In genomic region chr7:5253529-5253928, GRCh38 we compare ENCODE assay signal across 6 cellular contexts. TPM values are rescaled to one million over a fixed set of nuclear protein-coding genes. Genes with fewer than 3 reads are reported as not detected.
A peak's percentile ranks its signal among the peaks of the same experiment; 100 is the strongest.
DNase-seq lines count a peak whose midpoint lies in the region; ATAC-seq and TF ChIP-seq lines count a peak whose summit lies in the region.
"Not testable (repeated sequence)": the region's sequence is repeated elsewhere in the genome, so short reads cannot be mapped to it uniquely, and the experiment has no call there.

No MANE protein-coding gene starts in this region.

- not testable (repeated sequence) for H3K9ac ChIP-seq in endodermal cell (ENCODE audit: extremely low read depth, low read length, poor library complexity, severe bottlenecking)

- H3K4me1 ChIP-seq in endodermal cell (ENCODE audit: control insufficient read depth, insufficient read depth, low read length): not testable (repeated sequence)

- H3K9me3 ChIP-seq in endodermal cell (ENCODE audit: control insufficient read depth, low read length): not testable (repeated sequence)

- H3K4me3 Mint-ChIP-seq in WTC11, endodermal cell, neural crest cell: not testable (repeated sequence)
- peak overlapping the region in 1 of 3 experiments; percentile 7 for H3K4me3 Mint-ChIP-seq in nephron

- not testable (repeated sequence) for H3K36me3 ChIP-seq in endodermal cell (ENCODE audit: control insufficient read depth, insufficient read depth, low read length)

- not testable (repeated sequence) for DNase-seq in WTC11 (ENCODE audit: low spot score); endodermal cell; neural crest cell (ENCODE audit: low read depth, low spot score)
- DNase-seq in occipital lobe (lab: John Stamatoyannopoulos, UW) (peak; percentile 17), superior temporal gyrus (ENCODE audit: extremely low spot score) (peak; percentile 26)

- 0 out of 2 replicates have a peak overlapping the region, but pooled peaks have one; percentile 33 for H3K27ac Mint-ChIP-seq in WTC11
- H3K27ac Mint-ChIP-seq in endodermal cell: peak overlapping the region; percentile 55
- H3K27ac Mint-ChIP-seq in nephron: peak overlapping the region; percentile 8 to 58 (median 42)
- H3K27ac Mint-ChIP-seq in neural crest cell (ENCODE audit: unreplicated experiment): peak overlapping the region; percentile 20

- TF ChIP-seq CTCF in WTC11 (IDR thresholded peaks at IDR 0.05); endodermal cell (conservative IDR thresholded peaks at IDR 0.05); nephron (IDR thresholded peaks at IDR 0.05; ENCODE audit: unreplicated experiment in 3 of 3); neural crest cell (conservative IDR thresholded peaks at IDR 0.05): not testable (repeated sequence)

- H3K27me3 Mint-ChIP-seq in WTC11 (ENCODE audit: low read depth); endodermal cell (ENCODE audit: insufficient read depth); neural crest cell (ENCODE audit: low read depth): not testable (repeated sequence)
- peaks cover 38% of the 10 kb centered on the region for H3K27me3 Mint-ChIP-seq in nephron (ENCODE audit: low read depth)

- H3K27me3 ChIP-seq in endodermal cell (ENCODE audit: control insufficient read depth, insufficient read depth, low read length, poor library complexity, severe bottlenecking): not testable (repeated sequence)

- H3K36me3 Mint-ChIP-seq in WTC11; endodermal cell (ENCODE audit: low read depth); nephron (ENCODE audit: low read depth); neural crest cell (ENCODE audit: low read depth): not testable (repeated sequence)

- H3K9me3 Mint-ChIP-seq in WTC11, endodermal cell, nephron, neural crest cell: not testable (repeated sequence)

- POLR2A ChIA-PET in WTC11 (lab: Charles Lee): interaction anchor here (0.8 kb wide), 1 partner anchor 214 kb away, joined by 3 read pairs; no protein-coding TSS in a partner anchor

- H3K4me1 Mint-ChIP-seq in WTC11 (peaks cover 13% of the 10 kb centered on the region), endodermal cell (peaks cover 10% of the 10 kb centered on the region), nephron (peaks cover 15% of the 10 kb centered on the region)
- H3K4me1 Mint-ChIP-seq in neural crest cell: not testable (repeated sequence)

- CTCF ChIA-PET in WTC11 (lab: Charles Lee): interaction anchor here (0.9 to 4.9 kb wide), 3 partner anchors 12 to 112 kb away, joined by 3 to 35 read pairs (median 14); no protein-coding TSS in a partner anchor

- not testable (repeated sequence) for H3K27ac ChIP-seq in endodermal cell (ENCODE audit: low read depth, low read length)

- peak; percentile 30 for ATAC-seq in WTC11

- H3K4me3 ChIP-seq in endodermal cell (ENCODE audit: low read length): not testable (repeated sequence)

- 68 to 71% methylated on average over 8 to 14 of the region's 14 CpGs for WGBS in endodermal cell (ENCODE audit: insufficient coverage in 1 of 2, insufficient read length in 1 of 2), 2 experiments

RNA-seq across cellular contexts. Expression of gene SLC29A4, which starts 29.2 kb away (rescaled TPM):
- 11.8 to 14.4 TPM (median 11.9 TPM) in 3 replicates for total RNA-seq in WTC11 (2021)
- total RNA-seq in endodermal cell: 10 to 100 TPM; 15.0 to 23.8 TPM
- 34.8 TPM for polyA plus RNA-seq in endodermal cell (2013, experiment 1 of 2)
- 30.5 TPM for polyA plus RNA-seq in endodermal cell (2013, experiment 2 of 2)
- total RNA-seq in neural crest cell: 32.5 and 40.0 TPM in 2 replicates
- total RNA-seq in occipital lobe: 16.1 TPM
